In genomic region chr19:16588089-16588823, GRCh38 we compare ENCODE assay signal across 7 cellular contexts. TPM values are rescaled to one million over a fixed set of nuclear protein-coding genes. Genes with fewer than 3 reads are reported as not detected.
DNase-seq lines count a peak whose midpoint lies in the region; ATAC-seq and TF ChIP-seq lines count a peak whose summit lies in the region.

No MANE protein-coding gene starts in this region.

- ATAC-seq in GM18868 (IDR thresholded peaks at IDR 0.05; ENCODE audit: unreplicated experiment) = peak; percentile 39
- ATAC-seq in HG02763 (IDR thresholded peaks at IDR 0.05; ENCODE audit: unreplicated experiment) = peak; percentile 35

- DNase-seq in NCI-H510A (lab: John Stamatoyannopoulos, UW) (peak; percentile 80), activated T-cell treated with anti-CD3 and anti-CD28 coated beads for 24 hours (ENCODE audit: low read depth) (peak; percentile 50), fibroblast of the aortic adventitia (ENCODE audit: low read depth) (peak; percentile 42), ACHN (no peak)

- TF ChIP-seq CTCF in fibroblast of the aortic adventitia (IDR thresholded peaks at IDR 0.05; ENCODE audit: insufficient read depth, low read length) = no peak

- peak overlapping the region; percentile 14 for H3K27ac ChIP-seq in skeletal muscle tissue (ENCODE audit: low read depth, low read length)

- H3K9ac ChIP-seq in skeletal muscle tissue (ENCODE audit: low read depth in 1 of 3, low read length in 3 of 3) = peak overlapping the region in 2 of 3 donors; percentile 40 to 64

- in situ Hi-C loops in ACHN (cut with HindIII; ENCODE audit: low pct_ligation_motif_present, low pct_unique_long_range_greater_than_20kb, low sequenced_read_pairs) = no loop called here

- no peaks in the 10 kb centered on the region for H3K27me3 ChIP-seq in skeletal muscle tissue (ENCODE audit: control insufficient read depth in 3 of 3, insufficient read depth in 3 of 3, low read length in 3 of 3)

- no peaks in the 10 kb centered on the region for H3K36me3 ChIP-seq in skeletal muscle tissue (ENCODE audit: control insufficient read depth in 3 of 3, insufficient read depth in 3 of 3, low read length in 3 of 3)

- peak overlapping the region; percentile 22 for H3K4me3 ChIP-seq in fibroblast of the aortic adventitia (ENCODE audit: low read depth, low read length)
- peak overlapping the region; percentile 33 to 72 (median 49) for H3K4me3 ChIP-seq in skeletal muscle tissue (ENCODE audit: low read length in 3 of 3)

- H3K9me3 ChIP-seq in skeletal muscle tissue (ENCODE audit: control insufficient read depth in 3 of 3, low read length in 3 of 3) = no peaks in the 10 kb centered on the region

- H3K4me1 ChIP-seq in skeletal muscle tissue (ENCODE audit: control insufficient read depth in 3 of 3, insufficient read depth in 3 of 3, low read length in 3 of 3) = peaks cover 72 to 94% (median 88%) of the 10 kb centered on the region in 3 donors

RNA-seq across cellular contexts. Expression of gene SLC35E1, which starts 16.0 kb away (rescaled TPM):
- total RNA-seq in fibroblast of the aortic adventitia (ENCODE audit: low replicate concordance) (30.4 and 32.0 TPM in 2 replicates), skeletal muscle tissue (16.2 TPM)

RNA-seq across cellular contexts. Expression of gene MED26, which starts 39.7 kb away (rescaled TPM):
- total RNA-seq in fibroblast of the aortic adventitia (ENCODE audit: low replicate concordance) (4.2 and 7.1 TPM in 2 replicates), skeletal muscle tissue (2.6 TPM)

RNA-seq across cellular contexts. Expression of gene CHERP, which starts 46.0 kb away (rescaled TPM):
- total RNA-seq in fibroblast of the aortic adventitia (ENCODE audit: low replicate concordance) (5.6 and 8.0 TPM in 2 replicates), skeletal muscle tissue (7.3 TPM)
